ENCODE assay signal across 12 cellular contexts in the genomic region with DNA sequence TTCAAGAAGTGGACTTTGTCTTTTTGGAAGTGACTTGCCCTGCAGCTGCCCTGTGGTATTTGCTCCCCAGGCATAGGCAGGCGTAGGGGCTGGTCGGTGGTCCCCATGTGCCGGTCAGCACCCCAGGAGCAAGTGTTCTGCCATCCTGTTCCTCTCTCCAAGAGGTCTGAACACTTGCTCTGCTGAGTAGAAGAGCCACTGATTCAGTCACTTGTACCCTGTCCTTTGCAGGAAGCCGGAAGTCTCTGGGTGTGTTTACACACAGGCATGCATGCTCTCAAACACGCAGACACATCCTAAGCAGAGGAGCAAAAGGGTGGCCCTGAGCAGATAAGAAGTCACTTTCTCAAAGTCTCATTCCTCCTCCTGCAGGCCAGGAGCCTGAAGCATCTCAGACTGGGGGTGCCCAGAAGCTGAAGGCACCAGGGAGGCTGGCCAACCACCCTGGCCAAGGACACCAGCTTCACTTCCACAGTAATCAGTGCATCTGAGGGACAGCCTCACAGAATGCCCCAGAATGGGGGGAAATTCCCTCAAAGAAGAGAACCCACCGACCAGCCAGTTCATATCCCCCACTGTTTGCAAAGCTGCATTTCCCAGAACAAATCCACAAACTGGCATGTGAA.
DNase-seq lines count a peak whose midpoint lies in the region; ATAC-seq and TF ChIP-seq lines count a peak whose summit lies in the region.
"Had no signal": no experiment of that assay in that cellular context is flagged by ENCODE, and none has a peak within 500 bp of the region (broad histone marks: within the 10 kb centered on the region; RNA-seq: fewer than 3 reads in every experiment).

No MANE protein-coding gene starts in this region.

- H3K27ac ChIP-seq in upper lobe of right lung (peak overlapping the region; percentile 55), tibial artery (no peak overlapping the region)

- no peaks in the 10 kb centered on the region for H3K27me3 ChIP-seq in upper lobe of right lung
- peaks cover 0 to 7% of the 10 kb centered on the region in 2 donors for H3K27me3 ChIP-seq in tibial artery

- H3K9me3 Mint-ChIP-seq in activated T-helper 2 cell treated with anti-CD3 and anti-CD28 coated beads, Interferon-gamma antibody, Interleukin-2, Interleukin-4, amounts not matched to agents 10 μg/mL and 5 μg/mL and 100 μg/mL, durations not matched to agents 14 hours and 24 hours and 36 hours: peaks cover 18% of the 10 kb centered on the region
- peaks cover 0 to 2% (median 0%) of the 10 kb centered on the region in 6 donors for H3K9me3 Mint-ChIP-seq in immature natural killer cell

- no peak overlapping the region for H3K4me3 Mint-ChIP-seq in activated T-helper 2 cell treated with anti-CD3 and anti-CD28 coated beads, Interferon-gamma antibody, Interleukin-2, Interleukin-4, amounts not matched to agents 10 μg/mL and 5 μg/mL and 100 μg/mL, durations not matched to agents 14 hours and 24 hours and 36 hours (ENCODE audit: low read depth)
- H3K4me3 Mint-ChIP-seq in immature natural killer cell: peak overlapping the region; percentile 12 to 71 (median 49)

- peaks cover 35% of the 10 kb centered on the region for H3K4me1 Mint-ChIP-seq in activated T-helper 2 cell treated with anti-CD3 and anti-CD28 coated beads, Interferon-gamma antibody, Interleukin-2, Interleukin-4, amounts not matched to agents 10 μg/mL and 5 μg/mL and 100 μg/mL, durations not matched to agents 14 hours and 24 hours and 36 hours (ENCODE audit: low read depth)
- peaks cover 28 to 33% of the 10 kb centered on the region in 2 donors for H3K4me1 Mint-ChIP-seq in immature natural killer cell

- peaks cover 34% of the 10 kb centered on the region for H3K27me3 Mint-ChIP-seq in activated T-helper 2 cell treated with anti-CD3 and anti-CD28 coated beads, Interferon-gamma antibody, Interleukin-2, Interleukin-4, amounts not matched to agents 10 μg/mL and 5 μg/mL and 100 μg/mL, durations not matched to agents 14 hours and 24 hours and 36 hours (ENCODE audit: low read depth)
- H3K27me3 Mint-ChIP-seq in immature natural killer cell (ENCODE audit: low read depth in 3 of 3): peaks cover 0 to 4% (median 2%) of the 10 kb centered on the region in 3 donors

- H3K36me3 Mint-ChIP-seq in activated T-helper 2 cell treated with anti-CD3 and anti-CD28 coated beads, Interferon-gamma antibody, Interleukin-2, Interleukin-4, amounts not matched to agents 10 μg/mL and 5 μg/mL and 100 μg/mL, durations not matched to agents 14 hours and 24 hours and 36 hours (ENCODE audit: low read depth): peaks cover 3% of the 10 kb centered on the region
- H3K36me3 Mint-ChIP-seq in immature natural killer cell: peaks cover 3 to 8% (median 4%) of the 10 kb centered on the region in 3 donors

- no peaks in the 10 kb centered on the region for H3K4me1 ChIP-seq in upper lobe of right lung
- no peaks in the 10 kb centered on the region for H3K4me1 ChIP-seq in tibial artery

- peak overlapping the region; percentile 83 for H3K27ac Mint-ChIP-seq in activated T-helper 2 cell treated with anti-CD3 and anti-CD28 coated beads, Interferon-gamma antibody, Interleukin-2, Interleukin-4, amounts not matched to agents 10 μg/mL and 5 μg/mL and 100 μg/mL, durations not matched to agents 14 hours and 24 hours and 36 hours
- H3K27ac Mint-ChIP-seq in immature natural killer cell: peak overlapping the region; percentile 79 to 97 (median 86)

- TF ChIP-seq CTCF in upper lobe of right lung (IDR thresholded peaks at IDR 0.05) (no peak), tibial artery (IDR thresholded peaks at IDR 0.05) (no peak)

- H3K36me3 ChIP-seq in upper lobe of right lung: no peaks in the 10 kb centered on the region
- no peaks in the 10 kb centered on the region for H3K36me3 ChIP-seq in tibial artery

- H3K9me3 ChIP-seq in upper lobe of right lung (no peaks in the 10 kb centered on the region), tibial artery (peaks cover 0 to 5% (median 0%) of the 10 kb centered on the region in 3 donors)

- no peak overlapping the region for H3K4me3 ChIP-seq in upper lobe of right lung
- no peak overlapping the region for H3K4me3 ChIP-seq in tibial artery
- H3K4me3 ChIP-seq: skin epidermis had no signal

- intact Hi-C loops in activated T-helper 2 cell treated with anti-CD3 and anti-CD28 coated beads, Interferon-gamma antibody, Interleukin-2, Interleukin-4, amounts not matched to agents 10 μg/mL and 5 μg/mL and 100 μg/mL, durations not matched to agents 14 hours and 24 hours and 36 hours (cut with micrococcal nuclease): no loop called here
- intact Hi-C loops in upper lobe of right lung (cut with DNase I): no loop called here
- intact Hi-C loops in tibial artery (cut with DNase I; ENCODE audit: low total_unique reads): no loop called here

- ATAC-seq in upper lobe of right lung: peak; percentile 67

- DNase-seq in stimulated activated CD4-positive, alpha-beta T cell treated with anti-CD3 and anti-CD28 coated beads, Interleukin-1b, Interleukin-23, amount 100 ng/mL, for 48 hours: peak; percentile 19
- no peak for DNase-seq in stimulated activated CD4-positive, alpha-beta T cell treated with anti-CD3 and anti-CD28 coated beads, Interleukin-12 subunit alpha, Interleukin-12 subunit beta, amount 100 ng/mL, for 4 hours
- peak; percentile 21 for DNase-seq in activated T-helper 2 cell treated with anti-CD3 and anti-CD28 coated beads, Interferon-gamma antibody, Interleukin-2, Interleukin-4, amounts not matched to agents 10 μg/mL and 5 μg/mL and 100 μg/mL, durations not matched to agents 14 hours and 24 hours and 36 hours (ENCODE audit: low spot score)
- peak in 2 of 3 donors; percentile 26 to 43 for DNase-seq in immature natural killer cell
- no peak for DNase-seq in upper lobe of right lung
- no peak for DNase-seq in inferior parietal cortex (ENCODE audit: extremely low spot score)
- DNase-seq in tibial artery: no peak
- DNase-seq in DMS114 treated with DMSO at 0.1 percent for 48 hours (lab: John Stamatoyannopoulos, UW; ENCODE audit: unreplicated experiment): no peak
- DNase-seq: anterior cingulate cortex, GDM1, NCI-H2081 had no signal

Comparison
In these comparisons a context has a peak if more than half of its experiments do, and no peak if none do; other contexts are left out.
1. DNase-seq: peak in stimulated activated CD4-positive, alpha-beta T cell treated with anti-CD3 and anti-CD28 coated beads, Interleukin-1b, Interleukin-23, amount 100 ng/mL, for 48 hours (single experiment), activated T-helper 2 cell treated with anti-CD3 and anti-CD28 coated beads, Interferon-gamma antibody, Interleukin-2, Interleukin-4, amounts not matched to agents 10 μg/mL and 5 μg/mL and 100 μg/mL, durations not matched to agents 14 hours and 24 hours and 36 hours (single experiment) and immature natural killer cell (2 of 3); none in stimulated activated CD4-positive, alpha-beta T cell treated with anti-CD3 and anti-CD28 coated beads, Interleukin-12 subunit alpha, Interleukin-12 subunit beta, amount 100 ng/mL, for 4 hours (single experiment), upper lobe of right lung (single experiment), inferior parietal cortex (single experiment), tibial artery (0 of 2) and DMS114 treated with DMSO at 0.1 percent for 48 hours (single experiment).